ENCODE assay signal across 9 cellular contexts in genomic region chr12:6345319-6346071, GRCh38. TPM values are rescaled to one million over a fixed set of nuclear protein-coding genes. Genes with fewer than 3 reads are reported as not detected.
DNase-seq lines count a peak whose midpoint lies in the region; ATAC-seq, FAIRE-seq and TF ChIP-seq lines count a peak whose summit lies in the region.
"Had no signal": no experiment of that assay in that cellular context is flagged by ENCODE, and none has a peak within 500 bp of the region (broad histone marks: within the 10 kb centered on the region; RNA-seq: fewer than 3 reads in every experiment).

No MANE protein-coding gene starts in this region.

- H3K27me3 ChIP-seq in adipocyte (replicated peaks; ENCODE audit: control insufficient read depth, insufficient read depth, low read length) (no peaks in the 10 kb centered on the region), keratinocyte (ENCODE audit: control insufficient read depth, extremely low read depth, insufficient read depth, low read length) (no peaks in the 10 kb centered on the region), tibial artery (no peaks in the 10 kb centered on the region)
- H3K27me3 ChIP-seq: cardiac muscle cell had no signal

- FAIRE-seq in keratinocyte (lab: Jason Lieb, UNC), result peak; percentile 51

- no peaks in the 10 kb centered on the region for H3K36me3 ChIP-seq in adipocyte (ENCODE audit: control insufficient read depth, insufficient read depth, low read length, severe bottlenecking)
- no peaks in the 10 kb centered on the region for H3K36me3 ChIP-seq in keratinocyte (ENCODE audit: control insufficient read depth in 2 of 2, extremely low read depth in 1 of 2, insufficient read depth in 2 of 2, low read length in 2 of 2)
- H3K36me3 ChIP-seq in tibial artery, result peaks cover 0 to 7% (median 0%) of the 10 kb centered on the region in 3 donors
- H3K36me3 ChIP-seq: cardiac muscle cell had no signal

- H3K9ac ChIP-seq in adipocyte (ENCODE audit: low read length) (no peak overlapping the region), keratinocyte (ENCODE audit: control insufficient read depth, extremely low read depth, insufficient read depth, low read length) (no peak overlapping the region)

- H3K27ac ChIP-seq in keratinocyte (ENCODE audit: control insufficient read depth, insufficient read depth, low read length) (peak overlapping the region; percentile 3), tibial artery (peak overlapping the region; percentile 90 to 99)
- H3K27ac ChIP-seq: cardiac muscle cell had no signal

- H3K4me1 ChIP-seq in adipocyte (ENCODE audit: control insufficient read depth, insufficient read depth, low read length) (peaks cover 46% of the 10 kb centered on the region), keratinocyte (ENCODE audit: control insufficient read depth, extremely low read depth, insufficient read depth, low read length) (peaks cover 23% of the 10 kb centered on the region), tibial artery (peaks cover 0 to 64% (median 53%) of the 10 kb centered on the region in 4 donors)

- H4K20me1 ChIP-seq in keratinocyte (ENCODE audit: control insufficient read depth, extremely low read depth, insufficient read depth, low read length), result no peaks in the 10 kb centered on the region

- intact Hi-C loops in tibial artery (cut with DNase I; ENCODE audit: low total_unique reads), result no loop called here

- no peak for TF ChIP-seq CTCF in keratinocyte (optimal IDR thresholded peaks at IDR 0.05 in 1 of 3, IDR thresholded peaks at IDR 0.05 in 1 of 3, conservative IDR thresholded peaks at IDR 0.05 in 1 of 3; ENCODE audit: extremely low read depth in 1 of 3, insufficient read depth in 2 of 3, low read length in 3 of 3)
- no peak for TF ChIP-seq CTCF in tibial artery (IDR thresholded peaks at IDR 0.05)

- DNase-seq in AG08395 (ENCODE audit: low spot score) (peak; percentile 82), LoVo (ENCODE audit: low spot score) (peak; percentile 69), adipocyte (ENCODE audit: low read depth) (peak; percentile 76), keratinocyte (ENCODE audit: low read depth, low spot score) (peak; percentile 83), tibial artery (peak; percentile 80 to 94), NCI-H2107 (lab: John Stamatoyannopoulos, UW) (no peak), Ammon's horn (ENCODE audit: low spot score) (no peak)

- H3K4me3 ChIP-seq in adipocyte (ENCODE audit: low read length) (no peak overlapping the region), keratinocyte (ENCODE audit: control insufficient read depth in 2 of 3, extremely low read depth in 1 of 3, insufficient read depth in 2 of 3, low read depth in 1 of 3, low read length in 3 of 3) (no peak overlapping the region), tibial artery (no peak overlapping the region)
- H3K4me3 ChIP-seq: cardiac muscle cell had no signal

- ATAC-seq in GM19023 (IDR thresholded peaks at IDR 0.05; ENCODE audit: unreplicated experiment), result no peak

- H3K79me2 ChIP-seq in keratinocyte (ENCODE audit: control insufficient read depth, insufficient read depth, low read length), result peaks cover 14% of the 10 kb centered on the region

- dilution Hi-C loops in keratinocyte (cut with MboI; ENCODE audit: extremely low pct_ligation_motif_present, low sequenced_read_pairs), result no loop called here

- H2AFZ ChIP-seq in keratinocyte (ENCODE audit: control insufficient read depth, low read length), result no peak overlapping the region

- no peaks in the 10 kb centered on the region for H3K9me3 ChIP-seq in adipocyte (ENCODE audit: control insufficient read depth, low read length)
- no peaks in the 10 kb centered on the region for H3K9me3 ChIP-seq in keratinocyte (ENCODE audit: control insufficient read depth, low read depth, low read length)
- H3K9me3 ChIP-seq in tibial artery, result no peaks in the 10 kb centered on the region

- peak overlapping the region; percentile 23 for H3K4me2 ChIP-seq in keratinocyte (ENCODE audit: control insufficient read depth, extremely low read depth, insufficient read depth, low read depth, low read length)

- H3K9me1 ChIP-seq in keratinocyte (ENCODE audit: control insufficient read depth, extremely low read depth, insufficient read depth, low read length), result no peaks in the 10 kb centered on the region

RNA-seq across cellular contexts. Expression of gene TNFRSF1A, which starts 3.6 kb away (rescaled TPM):
- 54.0 to 157 TPM (median 101 TPM) in 3 replicates for polyA plus RNA-seq in keratinocyte
- 24.9 TPM for polyA plus RNA-seq in keratinocyte (2011; ENCODE audit: low read depth)
- 87.5 and 120 TPM in 2 replicates for polyA plus RNA-seq in keratinocyte (2011; cell fraction: cytosol; rRNA removed)
- polyA plus RNA-seq in keratinocyte (2011; cell fraction: nucleus; rRNA removed), result 212 and 216 TPM in 2 replicates
- 88.6 and 105 TPM in 2 replicates for polyA plus RNA-seq in keratinocyte (2012; ENCODE audit: low replicate concordance)
- 62.7 to 254 TPM (median 79.8 TPM) in 3 replicates for polyA minus RNA-seq in keratinocyte
- 106 TPM for polyA minus RNA-seq in keratinocyte (2011; cell fraction: cytosol; rRNA and poly(A)+ RNA removed)
- 109 and 203 TPM in 2 replicates for polyA minus RNA-seq in keratinocyte (2011; cell fraction: nucleus; rRNA and poly(A)+ RNA removed)

RNA-seq across cellular contexts. Expression of gene SCNN1A, which starts 29.9 kb away (rescaled TPM):
- polyA plus RNA-seq in keratinocyte, result 3.8 to 13.2 TPM (median 11.1 TPM) in 3 replicates
- 21.9 TPM for polyA plus RNA-seq in keratinocyte (2011; ENCODE audit: low read depth)
- 4.1 and 4.5 TPM in 2 replicates for polyA plus RNA-seq in keratinocyte (2011; cell fraction: cytosol; rRNA removed)
- polyA plus RNA-seq in keratinocyte (2011; cell fraction: nucleus; rRNA removed), result 20.5 and 22.3 TPM in 2 replicates
- polyA plus RNA-seq in keratinocyte (2012; ENCODE audit: low replicate concordance), result 12.9 and 30.9 TPM in 2 replicates
- 9.3 to 37.2 TPM (median 15.6 TPM) in 3 replicates for polyA minus RNA-seq in keratinocyte
- 5.0 TPM for polyA minus RNA-seq in keratinocyte (2011; cell fraction: cytosol; rRNA and poly(A)+ RNA removed)
- 7.4 and 9.9 TPM in 2 replicates for polyA minus RNA-seq in keratinocyte (2011; cell fraction: nucleus; rRNA and poly(A)+ RNA removed)
- polyA plus RNA-seq: cardiac muscle cell had no signal

RNA-seq across cellular contexts. Expression of gene PLEKHG6, which starts 35.0 kb away (rescaled TPM):
- polyA plus RNA-seq in keratinocyte, result 0.74 to 1.9 TPM (median 0.81 TPM) in 3 replicates
- 2.2 TPM for polyA plus RNA-seq in keratinocyte (2011; ENCODE audit: low read depth)
- 1.8 and 3.2 TPM in 2 replicates for polyA plus RNA-seq in keratinocyte (2011; cell fraction: cytosol; rRNA removed)
- polyA plus RNA-seq in keratinocyte (2011; cell fraction: nucleus; rRNA removed), result 3.3 and 9.0 TPM in 2 replicates
- 1.7 and 9.6 TPM in 2 replicates for polyA plus RNA-seq in keratinocyte (2012; ENCODE audit: low replicate concordance)
- 1.2 to 5.2 TPM (median 4.6 TPM) in 3 replicates for polyA minus RNA-seq in keratinocyte
- polyA minus RNA-seq in keratinocyte (2011; cell fraction: cytosol; rRNA and poly(A)+ RNA removed), result 5.6 TPM
- polyA minus RNA-seq in keratinocyte (2011; cell fraction: nucleus; rRNA and poly(A)+ RNA removed), result 1.5 and 2.1 TPM in 2 replicates

RNA-seq across cellular contexts. Expression of gene LTBR, which starts 38.5 kb away (rescaled TPM):
- 39.5 to 101 TPM (median 42.7 TPM) in 3 replicates for polyA plus RNA-seq in keratinocyte
- 71.5 TPM for polyA plus RNA-seq in keratinocyte (2011; ENCODE audit: low read depth)
- polyA plus RNA-seq in keratinocyte (2011; cell fraction: cytosol; rRNA removed), result 39.8 and 91.6 TPM in 2 replicates
- 116 and 157 TPM in 2 replicates for polyA plus RNA-seq in keratinocyte (2011; cell fraction: nucleus; rRNA removed)
- 81.1 and 123 TPM in 2 replicates for polyA plus RNA-seq in keratinocyte (2012; ENCODE audit: low replicate concordance)
- polyA minus RNA-seq in keratinocyte, result 25.5 to 123 TPM (median 30.4 TPM) in 3 replicates
- polyA minus RNA-seq in keratinocyte (2011; cell fraction: cytosol; rRNA and poly(A)+ RNA removed), result 90.2 TPM
- 52.7 and 58.7 TPM in 2 replicates for polyA minus RNA-seq in keratinocyte (2011; cell fraction: nucleus; rRNA and poly(A)+ RNA removed)

Comparison
In these comparisons a context has a peak if more than half of its experiments do, and no peak if none do; other contexts are left out.
1. DNase-seq: peak in AG08395 (single experiment), LoVo (single experiment), adipocyte (single experiment), keratinocyte (single experiment) and tibial artery (2 of 2); none in NCI-H2107 (single experiment) and Ammon's horn (single experiment).